ENCODE assay signal across 15 cellular contexts in the genomic region with DNA sequence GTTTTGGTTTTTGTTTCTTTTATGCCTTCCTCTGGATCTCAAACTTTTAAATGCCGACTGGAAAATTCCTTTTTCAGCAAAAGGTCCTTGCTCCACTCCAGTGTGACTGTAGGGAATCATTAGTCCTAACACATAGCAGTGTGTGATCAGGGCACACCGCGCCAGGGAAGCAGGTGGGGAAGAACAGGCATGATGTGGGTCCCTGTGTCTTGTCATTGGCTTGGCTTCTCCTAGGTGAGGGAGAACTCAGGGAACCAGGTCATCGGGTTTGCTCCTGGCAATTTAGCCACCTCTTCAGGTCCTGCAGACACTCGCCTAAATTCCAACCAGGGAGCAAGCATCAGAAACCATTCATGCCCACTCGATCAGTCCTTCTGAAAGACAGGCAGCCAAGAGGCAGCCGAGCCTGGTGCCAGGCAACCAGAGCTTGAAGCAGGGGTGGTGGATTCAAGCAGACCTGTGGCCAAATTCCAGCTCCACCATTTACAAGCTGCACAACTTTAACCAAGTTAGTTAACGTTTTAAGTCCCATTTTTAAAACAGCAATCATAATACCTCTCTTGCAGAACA.
DNase-seq lines count a peak whose midpoint lies in the region; ATAC-seq and TF ChIP-seq lines count a peak whose summit lies in the region.
"Had no signal": no experiment of that assay in that cellular context is flagged by ENCODE, and none has a peak within 500 bp of the region (broad histone marks: within the 10 kb centered on the region; RNA-seq: fewer than 3 reads in every experiment).

No MANE protein-coding gene starts in this region.

- no peak for TF ChIP-seq CTCF in right atrium auricular region (IDR thresholded peaks at IDR 0.05)
- TF ChIP-seq CTCF in heart right ventricle (IDR thresholded peaks at IDR 0.05): no peak
- TF ChIP-seq CTCF in thyroid gland (IDR thresholded peaks at IDR 0.05): no peak

- TF ChIP-seq POLR2A in thyroid gland (IDR thresholded peaks at IDR 0.05): no peak

- 79 to 80% methylated on average over 8 of the region's 8 CpGs for WGBS in heart right ventricle, 2 donors
- 28 to 56% methylated on average over 7 to 8 of the region's 8 CpGs for WGBS in thyroid gland, 2 donors

- H3K36me3 ChIP-seq in right atrium auricular region (no peaks in the 10 kb centered on the region), heart right ventricle (no peaks in the 10 kb centered on the region), thyroid gland (no peaks in the 10 kb centered on the region)
- H3K36me3 ChIP-seq: BLaER1, HAP-1 had no signal

- intact Hi-C loops in heart right ventricle (cut with DNase I) (loop anchor here in 1 of 10 donors (10.0 kb wide), 1 partner anchor 51 kb away; no protein-coding TSS in a partner anchor), thyroid gland (cut with DNase I) (loop anchor here (10.0 kb wide), 1 partner anchor 61 kb away; no protein-coding TSS in a partner anchor)

- H3K9me3 ChIP-seq in right atrium auricular region (no peaks in the 10 kb centered on the region), heart right ventricle (no peaks in the 10 kb centered on the region), thyroid gland (no peaks in the 10 kb centered on the region)
- H3K9me3 ChIP-seq: HAP-1 had no signal

- DNase-seq in right atrium auricular region (ENCODE audit: low spot score) (peak; percentile 48), heart right ventricle (no peak), mesenteric fat pad (ENCODE audit: low spot score) (peak; percentile 30), thyroid gland (peak; percentile 58 to 63), NCI-H187 (lab: John Stamatoyannopoulos, UW) (no peak)
- DNase-seq in activated effector memory CD4-positive, alpha-beta T cell treated with anti-CD3 and anti-CD28 coated beads, Interleukin-2, amount 50 U/mL, for 16 hours: no peak
- DNase-seq: 8988T; Calu3; CD8-positive, alpha-beta T cell; DMS79 treated with DMSO at 0.1 percent for 48 hours; GF-D8 had no signal

- no peak overlapping the region for H3K27ac ChIP-seq in right atrium auricular region
- no peak overlapping the region for H3K27ac ChIP-seq in heart right ventricle
- peak overlapping the region in 1 of 3 donors; percentile 24 for H3K27ac ChIP-seq in thyroid gland
- H3K27ac ChIP-seq: BLaER1 had no signal

- H3K27me3 ChIP-seq in right atrium auricular region: no peaks in the 10 kb centered on the region
- H3K27me3 ChIP-seq in heart right ventricle: no peaks in the 10 kb centered on the region
- H3K27me3 ChIP-seq in thyroid gland: no peaks in the 10 kb centered on the region
- H3K27me3 ChIP-seq: BLaER1 had no signal

- ATAC-seq in heart right ventricle (no peak), GM21786 (IDR thresholded peaks at IDR 0.05; ENCODE audit: unreplicated experiment) (no peak)
- ATAC-seq: CD8-positive, alpha-beta T cell; GM12878 had no signal

- H3K4me1 ChIP-seq in right atrium auricular region: no peaks in the 10 kb centered on the region
- H3K4me1 ChIP-seq in heart right ventricle: peaks cover 0 to 14% (median 0%) of the 10 kb centered on the region in 9 donors
- peaks cover 0 to 9% of the 10 kb centered on the region in 2 donors for H3K4me1 ChIP-seq in thyroid gland
- H3K4me1 ChIP-seq: HAP-1 had no signal

- H3K4me3 ChIP-seq in right atrium auricular region (no peak overlapping the region), heart right ventricle (no peak overlapping the region), thyroid gland (replicated peaks in 1 of 3) (no peak overlapping the region)
- H3K4me3 ChIP-seq: BLaER1, GM12878, HAP-1 had no signal

Comparison
In these comparisons a context has a peak if more than half of its experiments do, and no peak if none do; other contexts are left out.
1. DNase-seq: peak in right atrium auricular region (single experiment), mesenteric fat pad (single experiment) and thyroid gland (2 of 2); none in heart right ventricle (0 of 2), NCI-H187 (0 of 2) and activated effector memory CD4-positive, alpha-beta T cell treated with anti-CD3 and anti-CD28 coated beads, Interleukin-2, amount 50 U/mL, for 16 hours (single experiment).